In the genomic region with DNA sequence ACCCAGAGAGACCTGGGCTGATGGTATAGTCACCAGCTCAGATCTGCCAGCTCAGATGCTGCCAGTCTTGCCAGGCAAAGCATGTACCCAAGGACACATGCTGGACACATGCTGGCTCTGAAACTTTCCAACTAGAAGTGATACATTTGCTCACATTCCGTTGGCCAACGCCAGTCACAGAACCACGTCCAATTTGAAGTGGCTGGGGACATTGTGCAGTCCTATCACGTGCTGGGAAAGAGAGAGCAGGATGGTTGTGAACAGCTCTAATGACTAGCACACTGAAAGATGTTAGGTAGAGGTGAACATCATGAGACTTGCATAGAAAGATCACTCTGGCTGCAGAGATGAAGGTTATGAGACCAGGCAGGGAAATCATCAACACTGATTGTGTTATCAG, we compare ENCODE assay signal across 26 cellular contexts.
"Had no signal": no experiment of that assay in that cellular context is flagged by ENCODE, and none has a peak within 500 bp of the region (broad histone marks: within the 10 kb centered on the region; RNA-seq: fewer than 3 reads in every experiment).

No MANE protein-coding gene starts in this region.

- H3K9me3 ChIP-seq: colonic mucosa, gastrocnemius medialis, lower lobe of right lung, right lobe of liver, thoracic aorta had no signal

- H3K4me1 ChIP-seq: colonic mucosa, gastrocnemius medialis, right lobe of liver, vagina had no signal

- H3K27ac ChIP-seq: colonic mucosa, epithelial cell of prostate, gastrocnemius medialis, lower lobe of right lung, right lobe of liver, vagina had no signal

- FAIRE-seq: endometrium, keratinocyte had no signal

- H3K36me3 ChIP-seq: colonic mucosa, gastrocnemius medialis, lower lobe of right lung, right lobe of liver, thoracic aorta, vagina had no signal

- H3K27me3 ChIP-seq: colonic mucosa, gastrocnemius medialis, right lobe of liver, vagina had no signal

- H3K4me3 ChIP-seq: colonic mucosa, gastrocnemius medialis, lower lobe of right lung, right lobe of liver, thoracic aorta, vagina had no signal

- ATAC-seq: activated CD8-positive, alpha-beta T cell treated with anti-CD3 and anti-CD28 coated beads for 36 hours; activated naive CD8-positive, alpha-beta T cell treated with anti-CD3 and anti-CD28 coated beads, Interleukin-2, amount 50 U/mL, for 24 hours; activated T-cell treated with anti-CD3 and anti-CD28 coated beads, Interleukin-2, amount 50 U/mL, for 4 hours; gastrocnemius medialis; left colon; lower lobe of right lung; natural killer cell; right lobe of liver; stimulated activated naive CD8-positive, alpha-beta T cell treated with anti-CD3 and anti-CD28 coated beads, Interleukin-15, Interleukin-2, amounts not matched to agents 100 U/mL and 50 U/mL, for 24 hours had no signal

- DNase-seq: activated CD4-positive, alpha-beta T cell treated with anti-CD3 and anti-CD28 coated beads, Interleukin-2, amount 50 U/mL, for 1 hour; activated CD4-positive, CD25-positive, alpha-beta regulatory T cell treated with anti-CD3 and anti-CD28 coated beads, Interleukin-2, amount 50 U/mL, for 72 hours; activated CD8-positive, alpha-beta T cell treated with anti-CD3 and anti-CD28 coated beads for 36 hours; activated naive CD8-positive, alpha-beta T cell treated with anti-CD3 and anti-CD28 coated beads, Interleukin-2, amount 50 U/mL, for 24 hours; activated T-cell treated with anti-CD3 and anti-CD28 coated beads, Interleukin-2, amount 50 U/mL, for 4 hours; amygdala; cerebellar nuclear complex; colonic mucosa; effector CD8-positive, alpha-beta T cell; gastrocnemius medialis; glutamatergic neuron; hippocampal formation; left colon; lower lobe of right lung; mesendoderm; natural killer cell; posterior cingulate gyrus; right lobe of liver; stimulated activated CD4-positive, alpha-beta T cell treated with anti-CD3 and anti-CD28 coated beads, Interleukin-2, amount 100 ng/mL, for 48 hours; stimulated activated naive CD8-positive, alpha-beta T cell treated with anti-CD3 and anti-CD28 coated beads, Interleukin-15, Interleukin-2, amounts not matched to agents 100 U/mL and 50 U/mL, for 24 hours; T-helper 2 cell had no signal
